2 cellular contexts compared by ENCODE assay signal in the genomic region with DNA sequence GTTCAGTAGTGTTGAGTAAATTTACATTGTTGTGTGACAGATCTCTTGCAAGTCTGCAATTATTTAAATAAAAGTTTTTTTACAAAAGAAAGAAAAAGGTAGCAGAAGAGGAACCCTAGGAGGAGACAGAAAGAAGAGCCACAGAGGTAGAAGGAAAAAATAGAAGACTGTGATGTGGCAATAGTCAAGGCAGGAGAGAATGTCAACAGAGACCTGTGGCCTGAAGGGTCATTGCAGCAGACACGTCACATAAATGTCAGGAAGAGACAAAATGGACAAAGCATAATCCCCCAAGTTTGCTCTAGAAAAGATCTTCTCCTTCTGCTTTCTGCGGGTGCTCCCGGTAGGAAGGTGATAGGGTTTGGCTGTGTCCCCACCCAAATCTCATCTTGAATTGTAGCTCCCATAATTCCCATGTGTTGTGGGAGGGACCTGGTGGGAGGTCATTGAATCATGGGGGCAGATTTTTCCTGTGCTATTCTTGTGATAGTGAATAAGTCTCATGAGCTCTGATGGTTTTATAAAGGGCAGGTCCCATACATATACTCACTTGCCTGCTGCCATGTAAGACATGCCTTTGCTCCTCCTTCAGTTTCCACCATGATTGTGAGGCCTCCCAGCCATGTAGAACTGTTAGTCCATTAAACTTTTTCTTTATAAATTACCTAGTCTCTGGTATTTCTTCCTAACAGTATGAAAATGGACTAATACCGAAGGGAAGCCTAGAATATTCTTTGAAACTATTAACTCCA.
TF ChIP-seq lines count a peak whose summit lies in the region.

No MANE protein-coding gene starts in this region.

TF ChIP-seq in HepG2, 621 proteins besides CTCF, POLR2A, EP300 and RAD21 (continued from another document and continues in another):
- TF ChIP-seq ZNF33A (CRISPR knock-in tag; IDR thresholded peaks at IDR 0.05; ENCODE audit: borderline replicate concordance): no peak
- TF ChIP-seq ZBTB7A (CRISPR knock-in tag; IDR thresholded peaks at IDR 0.05): no peak
- TF ChIP-seq KAT8 (CRISPR knock-in tag; IDR thresholded peaks at IDR 0.05): no peak
- TF ChIP-seq, protein P1, sequence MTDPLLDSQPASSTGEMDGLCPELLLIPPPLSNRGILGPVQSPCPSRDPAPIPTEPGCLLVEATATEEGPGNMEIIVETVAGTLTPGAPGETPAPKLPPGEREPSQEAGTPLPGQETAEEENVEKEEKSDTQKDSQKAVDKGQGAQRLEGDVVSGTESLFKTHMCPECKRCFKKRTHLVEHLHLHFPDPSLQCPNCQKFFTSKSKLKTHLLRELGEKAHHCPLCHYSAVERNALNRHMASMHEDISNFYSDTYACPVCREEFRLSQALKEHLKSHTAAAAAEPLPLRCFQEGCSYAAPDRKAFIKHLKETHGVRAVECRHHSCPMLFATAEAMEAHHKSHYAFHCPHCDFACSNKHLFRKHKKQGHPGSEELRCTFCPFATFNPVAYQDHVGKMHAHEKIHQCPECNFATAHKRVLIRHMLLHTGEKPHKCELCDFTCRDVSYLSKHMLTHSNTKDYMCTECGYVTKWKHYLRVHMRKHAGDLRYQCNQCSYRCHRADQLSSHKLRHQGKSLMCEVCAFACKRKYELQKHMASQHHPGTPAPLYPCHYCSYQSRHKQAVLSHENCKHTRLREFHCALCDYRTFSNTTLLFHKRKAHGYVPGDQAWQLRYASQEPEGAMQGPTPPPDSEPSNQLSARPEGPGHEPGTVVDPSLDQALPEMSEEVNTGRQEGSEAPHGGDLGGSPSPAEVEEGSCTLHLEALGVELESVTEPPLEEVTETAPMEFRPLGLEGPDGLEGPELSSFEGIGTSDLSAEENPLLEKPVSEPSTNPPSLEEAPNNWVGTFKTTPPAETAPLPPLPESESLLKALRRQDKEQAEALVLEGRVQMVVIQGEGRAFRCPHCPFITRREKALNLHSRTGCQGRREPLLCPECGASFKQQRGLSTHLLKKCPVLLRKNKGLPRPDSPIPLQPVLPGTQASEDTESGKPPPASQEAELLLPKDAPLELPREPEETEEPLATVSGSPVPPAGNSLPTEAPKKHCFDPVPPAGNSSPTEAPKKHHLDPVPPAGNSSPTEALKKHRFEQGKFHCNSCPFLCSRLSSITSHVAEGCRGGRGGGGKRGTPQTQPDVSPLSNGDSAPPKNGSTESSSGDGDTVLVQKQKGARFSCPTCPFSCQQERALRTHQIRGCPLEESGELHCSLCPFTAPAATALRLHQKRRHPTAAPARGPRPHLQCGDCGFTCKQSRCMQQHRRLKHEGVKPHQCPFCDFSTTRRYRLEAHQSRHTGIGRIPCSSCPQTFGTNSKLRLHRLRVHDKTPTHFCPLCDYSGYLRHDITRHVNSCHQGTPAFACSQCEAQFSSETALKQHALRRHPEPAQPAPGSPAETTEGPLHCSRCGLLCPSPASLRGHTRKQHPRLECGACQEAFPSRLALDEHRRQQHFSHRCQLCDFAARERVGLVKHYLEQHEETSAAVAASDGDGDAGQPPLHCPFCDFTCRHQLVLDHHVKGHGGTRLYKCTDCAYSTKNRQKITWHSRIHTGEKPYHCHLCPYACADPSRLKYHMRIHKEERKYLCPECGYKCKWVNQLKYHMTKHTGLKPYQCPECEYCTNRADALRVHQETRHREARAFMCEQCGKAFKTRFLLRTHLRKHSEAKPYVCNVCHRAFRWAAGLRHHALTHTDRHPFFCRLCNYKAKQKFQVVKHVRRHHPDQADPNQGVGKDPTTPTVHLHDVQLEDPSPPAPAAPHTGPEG (CRISPR knock-in tag; IDR thresholded peaks at IDR 0.05): no peak
- no peak for TF ChIP-seq ZNF839 (CRISPR knock-in tag; IDR thresholded peaks at IDR 0.05; ENCODE audit: borderline replicate concordance)
- TF ChIP-seq PLRG1 (conservative IDR thresholded peaks at IDR 0.05): no peak
- TF ChIP-seq ZNF644 (CRISPR knock-in tag; IDR thresholded peaks at IDR 0.05; ENCODE audit: low read depth): no peak
- TF ChIP-seq, protein P2, sequence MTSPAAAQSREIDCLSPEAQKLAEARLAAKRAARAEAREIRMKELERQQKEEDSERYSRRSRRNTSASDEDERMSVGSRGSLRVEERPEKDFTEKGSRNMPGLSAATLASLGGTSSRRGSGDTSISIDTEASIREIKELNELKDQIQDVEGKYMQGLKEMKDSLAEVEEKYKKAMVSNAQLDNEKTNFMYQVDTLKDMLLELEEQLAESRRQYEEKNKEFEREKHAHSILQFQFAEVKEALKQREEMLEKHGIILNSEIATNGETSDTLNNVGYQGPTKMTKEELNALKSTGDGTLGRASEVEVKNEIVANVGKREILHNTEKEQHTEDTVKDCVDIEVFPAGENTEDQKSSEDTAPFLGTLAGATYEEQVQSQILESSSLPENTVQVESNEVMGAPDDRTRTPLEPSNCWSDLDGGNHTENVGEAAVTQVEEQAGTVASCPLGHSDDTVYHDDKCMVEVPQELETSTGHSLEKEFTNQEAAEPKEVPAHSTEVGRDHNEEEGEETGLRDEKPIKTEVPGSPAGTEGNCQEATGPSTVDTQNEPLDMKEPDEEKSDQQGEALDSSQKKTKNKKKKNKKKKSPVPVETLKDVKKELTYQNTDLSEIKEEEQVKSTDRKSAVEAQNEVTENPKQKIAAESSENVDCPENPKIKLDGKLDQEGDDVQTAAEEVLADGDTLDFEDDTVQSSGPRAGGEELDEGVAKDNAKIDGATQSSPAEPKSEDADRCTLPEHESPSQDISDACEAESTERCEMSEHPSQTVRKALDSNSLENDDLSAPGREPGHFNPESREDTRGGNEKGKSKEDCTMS (CRISPR knock-in tag; conservative IDR thresholded peaks at IDR 0.05): no peak
- TF ChIP-seq, protein P3, sequence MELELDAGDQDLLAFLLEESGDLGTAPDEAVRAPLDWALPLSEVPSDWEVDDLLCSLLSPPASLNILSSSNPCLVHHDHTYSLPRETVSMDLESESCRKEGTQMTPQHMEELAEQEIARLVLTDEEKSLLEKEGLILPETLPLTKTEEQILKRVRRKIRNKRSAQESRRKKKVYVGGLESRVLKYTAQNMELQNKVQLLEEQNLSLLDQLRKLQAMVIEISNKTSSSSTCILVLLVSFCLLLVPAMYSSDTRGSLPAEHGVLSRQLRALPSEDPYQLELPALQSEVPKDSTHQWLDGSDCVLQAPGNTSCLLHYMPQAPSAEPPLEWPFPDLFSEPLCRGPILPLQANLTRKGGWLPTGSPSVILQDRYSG (CRISPR knock-in tag; IDR thresholded peaks at IDR 0.05): no peak
- TF ChIP-seq, protein P4, sequence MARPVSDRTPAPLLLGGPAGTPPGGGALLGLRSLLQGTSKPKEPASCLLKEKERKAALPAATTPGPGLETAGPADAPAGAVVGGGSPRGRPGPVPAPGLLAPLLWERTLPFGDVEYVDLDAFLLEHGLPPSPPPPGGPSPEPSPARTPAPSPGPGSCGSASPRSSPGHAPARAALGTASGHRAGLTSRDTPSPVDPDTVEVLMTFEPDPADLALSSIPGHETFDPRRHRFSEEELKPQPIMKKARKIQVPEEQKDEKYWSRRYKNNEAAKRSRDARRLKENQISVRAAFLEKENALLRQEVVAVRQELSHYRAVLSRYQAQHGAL (CRISPR knock-in tag; IDR thresholded peaks at IDR 0.05; ENCODE audit: not compliant biosample characterization): no peak
- TF ChIP-seq SMAD3 (CRISPR knock-in tag; IDR thresholded peaks at IDR 0.05): no peak
- TF ChIP-seq ZNF431 (CRISPR knock-in tag; IDR thresholded peaks at IDR 0.05; ENCODE audit: borderline replicate concordance, low read depth): peak; percentile 95; the same call in 1 of the 2 replicates
- no peak for TF ChIP-seq MIXL1 (CRISPR knock-in tag; IDR thresholded peaks at IDR 0.05)

TF ChIP-seq in GM23338, 12 proteins besides CTCF, POLR2A, EP300 and RAD21 (continued from another document):
- TF ChIP-seq STAT1 (IDR thresholded peaks at IDR 0.05; ENCODE audit: unreplicated experiment): no peak
